Comparison of ENCODE assay signal across 7 cellular contexts in genomic region chr11:88543902-88544655, GRCh38.
DNase-seq lines count a peak whose midpoint lies in the region; ATAC-seq, FAIRE-seq and TF ChIP-seq lines count a peak whose summit lies in the region.

No MANE protein-coding gene starts in this region.

- H3K9me3 ChIP-seq in ascending aorta (no peaks in the 10 kb centered on the region), hepatocyte (ENCODE audit: low read depth) (no peaks in the 10 kb centered on the region), small intestine (ENCODE audit: control insufficient read depth, low read depth) (no peaks in the 10 kb centered on the region)

- H3K4me2 ChIP-seq in hepatocyte = peak overlapping the region; percentile 42

- no peak for TF ChIP-seq POLR2A in GM12891 (IDR thresholded peaks at IDR 0.05; ENCODE audit: low read depth, low read length)

- H3K27ac Mint-ChIP-seq in T-helper 2 cell treated with Interferon-gamma antibody and Interleukin-4, amounts not matched to agents 5 μg/mL and 100 μg/mL, for 36 hours = no peak overlapping the region

- H3K9me3 Mint-ChIP-seq in T-helper 2 cell treated with Interferon-gamma antibody and Interleukin-4, amounts not matched to agents 5 μg/mL and 100 μg/mL, for 36 hours = no peaks in the 10 kb centered on the region

- no peak overlapping the region for H2AFZ ChIP-seq in hepatocyte

- H3K36me3 ChIP-seq in ascending aorta (no peaks in the 10 kb centered on the region), hepatocyte (replicated peaks; ENCODE audit: insufficient read depth, low read depth) (no peaks in the 10 kb centered on the region), small intestine (ENCODE audit: control insufficient read depth in 2 of 2, insufficient read depth in 2 of 2, low read length in 2 of 2) (no peaks in the 10 kb centered on the region)

- FAIRE-seq in GM12891 (lab: Jason Lieb, UNC) = peak; percentile 99
- no peak for FAIRE-seq in small intestine (lab: Jason Lieb, UNC)

- H3K9me2 ChIP-seq in hepatocyte (replicated peaks; ENCODE audit: insufficient read depth) = no peaks in the 10 kb centered on the region

- TF ChIP-seq CTCF in ascending aorta (IDR thresholded peaks at IDR 0.05) (peak; percentile 86 to 95 (median 89)), hepatocyte (IDR thresholded peaks at IDR 0.05; ENCODE audit: poor library complexity) (peak; percentile 99)

- H3K4me3 ChIP-seq in ascending aorta (no peak overlapping the region), hepatocyte (no peak overlapping the region), small intestine (ENCODE audit: low read depth in 1 of 2, low read length in 2 of 2) (no peak overlapping the region)

- H4K20me1 ChIP-seq in hepatocyte (ENCODE audit: insufficient read depth, poor library complexity, severe bottlenecking) = no peaks in the 10 kb centered on the region

- WGBS in hepatocyte (ENCODE audit: low lambda C conversion rate, missing lambda C conversion rate) = 43% methylated on average over 5 of the region's 5 CpGs
- WGBS in small intestine, 3 donors = 46 to 54% (median 49%) methylated on average over 5 of the region's 5 CpGs

- no peaks in the 10 kb centered on the region for H3K4me1 ChIP-seq in ascending aorta
- no peaks in the 10 kb centered on the region for H3K4me1 ChIP-seq in hepatocyte (ENCODE audit: insufficient read depth)
- no peaks in the 10 kb centered on the region for H3K4me1 ChIP-seq in small intestine (ENCODE audit: control insufficient read depth in 2 of 2, insufficient read depth in 1 of 2, low read depth in 1 of 2, low read length in 1 of 2)

- H3K4me3 Mint-ChIP-seq in T-helper 2 cell treated with Interferon-gamma antibody and Interleukin-4, amounts not matched to agents 5 μg/mL and 100 μg/mL, for 36 hours = no peak overlapping the region

- no peaks in the 10 kb centered on the region for H3K27me3 ChIP-seq in ascending aorta
- H3K27me3 ChIP-seq in hepatocyte = no peaks in the 10 kb centered on the region
- no peaks in the 10 kb centered on the region for H3K27me3 ChIP-seq in small intestine (ENCODE audit: control insufficient read depth in 2 of 2, insufficient read depth in 2 of 2, low read length in 2 of 2)

- H3K79me2 ChIP-seq in hepatocyte = no peaks in the 10 kb centered on the region

- H3K36me3 Mint-ChIP-seq in T-helper 2 cell treated with Interferon-gamma antibody and Interleukin-4, amounts not matched to agents 5 μg/mL and 100 μg/mL, for 36 hours (ENCODE audit: low read depth) = no peaks in the 10 kb centered on the region

- H3K27ac ChIP-seq in ascending aorta (no peak overlapping the region), hepatocyte (no peak overlapping the region), small intestine (ENCODE audit: low read depth in 1 of 2, low read length in 1 of 2) (no peak overlapping the region)

- H3K27me3 Mint-ChIP-seq in T-helper 2 cell treated with Interferon-gamma antibody and Interleukin-4, amounts not matched to agents 5 μg/mL and 100 μg/mL, for 36 hours (ENCODE audit: low read depth) = peaks cover 10% of the 10 kb centered on the region

- H3K4me1 Mint-ChIP-seq in T-helper 2 cell treated with Interferon-gamma antibody and Interleukin-4, amounts not matched to agents 5 μg/mL and 100 μg/mL, for 36 hours (ENCODE audit: low read depth) = peaks cover 4% of the 10 kb centered on the region

- ATAC-seq in HG02571 (IDR thresholded peaks at IDR 0.05; ENCODE audit: unreplicated experiment) = peak; percentile 97

- intact Hi-C loops in ascending aorta (cut with DNase I) = loop anchor here (1.0 to 10.0 kb wide), 6 partner anchors 62 to 1191 kb away; partner anchors contain the start of gene CTSC

- DNase-seq in GM12891 (ENCODE audit: insufficient read length, low spot score) (peak; percentile 44), NAMALWA (ENCODE audit: low spot score) (peak; percentile 87), ascending aorta (ENCODE audit: low spot score in 2 of 2) (peak; percentile 28 to 87), hepatocyte (ENCODE audit: low spot score) (peak; percentile 92), small intestine (peak; percentile 64)
- DNase-seq in T-helper 2 cell treated with Interferon-gamma antibody and Interleukin-4, amounts not matched to agents 5 μg/mL and 100 μg/mL, for 36 hours (ENCODE audit: low spot score) = peak; percentile 70

TF ChIP-seq in GM12891, 5 proteins besides CTCF, POLR2A, EP300 and RAD21:
- TF ChIP-seq PAX5 (IDR thresholded peaks at IDR 0.05; ENCODE audit: insufficient read depth, low read length, severe bottlenecking) (no peak), POLR2AphosphoS5 (IDR thresholded peaks at IDR 0.05; ENCODE audit: low read depth, low read length) (no peak), SPI1 (IDR thresholded peaks at IDR 0.05; ENCODE audit: low read depth, low read length) (0 out of 2 replicates have a peak, but pooled peaks have one; percentile 11), POU2F2 (IDR thresholded peaks at IDR 0.05; ENCODE audit: low read depth, low read length) (no peak), TAF1 (IDR thresholded peaks at IDR 0.05; ENCODE audit: low read depth, low read length) (no peak)
